Comparison of ENCODE assay signal across 8 cellular contexts in the genomic region with DNA sequence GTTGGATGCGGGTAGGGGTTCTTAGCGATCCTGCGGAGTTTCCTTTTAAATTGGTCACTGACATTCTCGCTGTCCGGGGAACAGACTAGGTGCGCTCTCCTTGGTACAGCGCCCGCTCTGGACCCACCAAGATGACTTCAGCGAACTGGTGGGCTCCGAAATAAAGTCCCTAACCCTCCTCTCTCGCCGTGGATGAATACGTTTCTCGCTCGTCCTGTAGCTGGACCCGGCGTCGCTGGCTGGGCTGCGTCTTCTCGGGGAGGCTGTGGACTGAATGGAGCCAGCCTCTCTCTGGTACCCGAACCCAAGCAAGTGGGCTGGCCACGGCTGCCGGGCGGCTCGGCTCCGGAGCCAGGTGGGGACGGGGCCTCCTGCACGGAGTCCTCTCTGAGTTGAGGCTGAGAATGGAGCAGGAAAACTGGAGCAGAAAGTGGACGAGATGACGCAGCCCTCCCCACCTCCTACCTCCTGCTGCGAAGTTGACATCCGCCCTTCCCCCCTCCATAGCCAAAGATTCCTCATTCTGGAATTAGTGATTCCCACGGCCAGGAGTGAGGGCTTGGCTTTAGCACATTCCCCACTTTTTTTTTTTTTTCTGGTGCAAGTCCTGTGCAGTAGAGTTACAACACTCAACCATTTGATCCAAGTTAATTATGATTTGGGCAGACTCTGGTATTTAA. TPM values are rescaled to one million over a fixed set of nuclear protein-coding genes. Genes with fewer than 3 reads are reported as not detected.
DNase-seq lines count a peak whose midpoint lies in the region; ATAC-seq, FAIRE-seq and TF ChIP-seq lines count a peak whose summit lies in the region.

No MANE protein-coding gene starts in this region.

- DNase-seq in GM04503 (ENCODE audit: low read depth) = peak; percentile 76
- peak; percentile 51 for DNase-seq in RWPE2 (ENCODE audit: low spot score)
- DNase-seq in frontal cortex (ENCODE audit: low spot score in 2 of 2) = peak; percentile 61 to 65
- peak; percentile 69 for DNase-seq in renal cortical epithelial cell (ENCODE audit: low read depth)
- DNase-seq in D341Med (ENCODE audit: low spot score) = no peak
- DNase-seq in NCI-H2196 (lab: John Stamatoyannopoulos, UW; ENCODE audit: unreplicated experiment) = no peak
- DNase-seq in NCI-H2081 treated with DMSO at 0.1 percent for 48 hours (lab: John Stamatoyannopoulos, UW) = no peak

- peaks cover 15% of the 10 kb centered on the region for H3K4me1 ChIP-seq in RWPE2 (ENCODE audit: insufficient read depth, poor library complexity, severe bottlenecking)

- no peak overlapping the region for H3K27ac ChIP-seq in RWPE2 (ENCODE audit: poor library complexity, severe bottlenecking)

- H3K36me3 ChIP-seq in RWPE2 (ENCODE audit: low read depth) = no peaks in the 10 kb centered on the region

- ATAC-seq in RWPE2 (ENCODE audit: low read depth) (no peak), GM18517 (IDR thresholded peaks at IDR 0.05; ENCODE audit: unreplicated experiment) (no peak)

- FAIRE-seq in frontal cortex (lab: Jason Lieb, UNC) = no peak

- peaks cover 24% of the 10 kb centered on the region for H3K27me3 ChIP-seq in RWPE2 (ENCODE audit: insufficient read depth, poor library complexity, severe bottlenecking)

- no peak for TF ChIP-seq CTCF in RWPE2 (IDR thresholded peaks at IDR 0.05; ENCODE audit: poor library complexity, severe bottlenecking)

- H3K4me3 ChIP-seq in RWPE2 (ENCODE audit: severe bottlenecking) = peak overlapping the region; percentile 64

- H3K9me3 ChIP-seq in RWPE2 (ENCODE audit: severe bottlenecking) = no peaks in the 10 kb centered on the region

RNA-seq across cellular contexts. Expression of a gene that starts 1.5 kb away (rescaled TPM):
- total RNA-seq in frontal cortex = 2.9 TPM
- total RNA-seq in renal cortical epithelial cell = 0.35 and 0.80 TPM in 2 replicates

Comparison
In these comparisons a context has a peak if more than half of its experiments do, and no peak if none do; other contexts are left out.
1. DNase-seq: peak in GM04503 (single experiment), RWPE2 (single experiment), frontal cortex (2 of 2) and renal cortical epithelial cell (single experiment); none in D341Med (single experiment), NCI-H2196 (single experiment) and NCI-H2081 treated with DMSO at 0.1 percent for 48 hours (single experiment).